Comparison of ENCODE assay signal across 8 cellular contexts in genomic region chr5:151093476-151093889, GRCh38. TPM values are rescaled to one million over a fixed set of nuclear protein-coding genes. Genes with fewer than 3 reads are reported as not detected.
DNase-seq lines count a peak whose midpoint lies in the region; ATAC-seq and TF ChIP-seq lines count a peak whose summit lies in the region.

No MANE protein-coding gene starts in this region.

- TF ChIP-seq CTCF in DND-41 (IDR thresholded peaks at IDR 0.05; ENCODE audit: borderline replicate concordance, extremely low read depth, low read length, poor library complexity, severe bottlenecking) (no peak), RWPE1 (conservative IDR thresholded peaks at IDR 0.05; ENCODE audit: low read depth) (no peak), epithelial cell of proximal tubule (conservative IDR thresholded peaks at IDR 0.05; ENCODE audit: low read depth, low read length) (peak; percentile 22)

- H3K79me2 ChIP-seq in DND-41 (ENCODE audit: insufficient read depth, low read length), result no peaks in the 10 kb centered on the region

- H3K4me3 ChIP-seq in DND-41 (ENCODE audit: low read depth in 1 of 2, low read length in 2 of 2) (no peak overlapping the region), epithelial cell of proximal tubule (ENCODE audit: low read depth, low read length) (no peak overlapping the region)

- H3K9ac ChIP-seq in DND-41 (ENCODE audit: low read depth, low read length), result no peak overlapping the region

- peaks cover 2% of the 10 kb centered on the region for H3K27me3 ChIP-seq in DND-41 (ENCODE audit: insufficient read depth, low read length, poor library complexity)

- DNase-seq in DND-41 (no peak), RWPE1 (ENCODE audit: low spot score) (peak; percentile 94), epithelial cell of proximal tubule (ENCODE audit: low read depth) (peak; percentile 96), renal cortical epithelial cell (ENCODE audit: low read depth) (peak; percentile 99), NCI-H146 (lab: John Stamatoyannopoulos, UW) (no peak), NCI-H1694 treated with DMSO at 0.1 percent for 48 hours (lab: John Stamatoyannopoulos, UW) (no peak)

- no peak overlapping the region for H3K27ac ChIP-seq in DND-41 (ENCODE audit: low read length)
- H3K27ac ChIP-seq in RWPE1, result peak overlapping the region; percentile 96

- no peak overlapping the region for H2AFZ ChIP-seq in DND-41 (ENCODE audit: low read depth, low read length)

- H3K36me3 ChIP-seq in DND-41 (ENCODE audit: insufficient read depth, low read length), result no peaks in the 10 kb centered on the region

- H3K4me1 ChIP-seq in DND-41 (ENCODE audit: insufficient read depth, low read length), result peaks cover 14% of the 10 kb centered on the region

- POLR2A ChIA-PET in RWPE1 (lab: Yijun Ruan, JAX; ENCODE audit: low non-redundant PET), result no interaction called here

- no peak overlapping the region for H3K4me2 ChIP-seq in DND-41 (ENCODE audit: insufficient read depth, low read length)

- ATAC-seq in DND-41 (ENCODE audit: insufficient read depth, low read depth) (peak; percentile 44), HG02852 (IDR thresholded peaks at IDR 0.05; ENCODE audit: unreplicated experiment) (peak; percentile 0)
- ATAC-seq in activated CD4-positive, CD25-positive, alpha-beta regulatory T cell treated with anti-CD3 and anti-CD28 coated beads, Interleukin-2, amount 50 U/mL, for 24 hours, result no peak

- H4K20me1 ChIP-seq in DND-41 (ENCODE audit: insufficient read depth, low read length), result no peaks in the 10 kb centered on the region

- CTCF ChIA-PET in RWPE1 (lab: Yijun Ruan, JAX), result interaction anchor here (0.7 to 1.5 kb wide), 9 partner anchors 17 to 574 kb away, joined by 3 to 8 read pairs (median 3); no protein-coding TSS in a partner anchor

- no peaks in the 10 kb centered on the region for H3K9me3 ChIP-seq in DND-41 (ENCODE audit: insufficient read depth, low read length, severe bottlenecking)

RNA-seq across cellular contexts. Expression of gene TNIP1, which starts 12.6 kb away (rescaled TPM):
- total RNA-seq in epithelial cell of proximal tubule (241 and 255 TPM in 2 replicates), renal cortical epithelial cell (402 and 506 TPM in 2 replicates)

Comparison
In these comparisons a context has a peak if more than half of its experiments do, and no peak if none do; other contexts are left out.
1. ATAC-seq: peak in DND-41 (single experiment) and HG02852 (single experiment); none in activated CD4-positive, CD25-positive, alpha-beta regulatory T cell treated with anti-CD3 and anti-CD28 coated beads, Interleukin-2, amount 50 U/mL, for 24 hours (0 of 2).
2. DNase-seq: peak in RWPE1 (single experiment), epithelial cell of proximal tubule (single experiment) and renal cortical epithelial cell (single experiment); none in DND-41 (single experiment), NCI-H146 (single experiment) and NCI-H1694 treated with DMSO at 0.1 percent for 48 hours (single experiment).